ENCODE assay signal across 19 cellular contexts in genomic region chr13:88896466-88896865, GRCh38.
DNase-seq lines count a peak whose midpoint lies in the region; ATAC-seq, FAIRE-seq and TF ChIP-seq lines count a peak whose summit lies in the region.
"Had no signal": no experiment of that assay in that cellular context is flagged by ENCODE, and none has a peak within 500 bp of the region (broad histone marks: within the 10 kb centered on the region; RNA-seq: fewer than 3 reads in every experiment).

No MANE protein-coding gene starts in this region.

- H3K27me3 ChIP-seq in GM12878 (replicated peaks in 1 of 2; ENCODE audit: control insufficient read depth in 2 of 2, insufficient read depth in 2 of 2, low read length in 1 of 2) (no peaks in the 10 kb centered on the region), neuronal stem cell (ENCODE audit: control insufficient read depth in 3 of 3, insufficient read depth in 3 of 3, low read depth in 1 of 3, low read length in 3 of 3) (no peaks in the 10 kb centered on the region), upper lobe of right lung (no peaks in the 10 kb centered on the region), tibial artery (no peaks in the 10 kb centered on the region)
- no peaks in the 10 kb centered on the region for H3K27me3 ChIP-seq in CD8-positive, alpha-beta memory T cell (ENCODE audit: insufficient read depth, low read length, poor library complexity, severe bottlenecking)
- H3K27me3 ChIP-seq: BLaER1 had no signal

- H3K9me3 ChIP-seq in GM12878 (replicated peaks; ENCODE audit: control insufficient read depth, insufficient read depth, low read length) (no peaks in the 10 kb centered on the region; the same call in 2 of the 3 replicates), neuronal stem cell (replicated peaks in 1 of 2; ENCODE audit: control insufficient read depth in 2 of 2, insufficient read depth in 1 of 2, low read depth in 1 of 2, low read length in 2 of 2) (peaks cover 3 to 4% of the 10 kb centered on the region in 2 donors), upper lobe of right lung (no peaks in the 10 kb centered on the region), tibial artery (peaks cover 0 to 5% (median 0%) of the 10 kb centered on the region in 3 donors)
- H3K9me3 ChIP-seq in CD8-positive, alpha-beta memory T cell (ENCODE audit: low read length) = no peaks in the 10 kb centered on the region
- H3K9me3 ChIP-seq: HAP-1 had no signal

- intact Hi-C loops in GM12878 (cut with micrococcal nuclease; ENCODE audit: unreplicated experiment) (no loop called here), upper lobe of right lung (cut with DNase I) (no loop called here), tibial artery (cut with DNase I; ENCODE audit: low total_unique reads) (no loop called here)

- H2BK120ac ChIP-seq in neuronal stem cell (ENCODE audit: low read depth, low read length) = no peak overlapping the region

- no peak overlapping the region for H3K4ac ChIP-seq in neuronal stem cell (ENCODE audit: low read length)

- no peak overlapping the region for H3K4me3 ChIP-seq in GM12878
- no peak overlapping the region for H3K4me3 ChIP-seq in neuronal stem cell (ENCODE audit: low read length in 2 of 2)
- H3K4me3 ChIP-seq in upper lobe of right lung = no peak overlapping the region
- H3K4me3 ChIP-seq in tibial artery = no peak overlapping the region
- H3K4me3 ChIP-seq in CD8-positive, alpha-beta memory T cell (ENCODE audit: low read length) = no peak overlapping the region
- H3K4me3 ChIP-seq: BLaER1, GM23248, HAP-1 had no signal

- POLR2A ChIA-PET in GM12878 (lab: Charles Lee) = no interaction called here
- POLR2A ChIA-PET in CD8-positive, alpha-beta memory T cell (lab: Charles Lee) = no interaction called here

- peak; percentile 1 for DNase-seq in NK-92 treated with Interleukin-12 subunit alpha and Interleukin-12 subunit beta, amount 100 ng/mL, for 24 hours (lab: John Stamatoyannopoulos, UW)
- DNase-seq in NK-92 (lab: John Stamatoyannopoulos, UW; ENCODE audit: unreplicated experiment) = no peak
- no peak for DNase-seq in GM12878 (ENCODE audit: low read depth, low spot score)
- DNase-seq in neuronal stem cell (ENCODE audit: low spot score) = no peak
- no peak for DNase-seq in upper lobe of right lung
- no peak for DNase-seq in tibial artery
- no peak for DNase-seq in stimulated activated CD4-positive, alpha-beta T cell treated with anti-CD3 and anti-CD28 coated beads, Interleukin-12 subunit alpha, Interleukin-12 subunit beta, amount 100 ng/mL, for 4 hours
- no peak for DNase-seq in CD8-positive, alpha-beta memory T cell
- DNase-seq: 8988T, Calu3, DMS79 treated with DMSO at 0.1 percent for 48 hours, EL, GM23248 had no signal

- H3K36me3 Mint-ChIP-seq in CD8-positive, alpha-beta memory T cell = no peaks in the 10 kb centered on the region
- H3K36me3 Mint-ChIP-seq: CD14-positive monocyte; CD4-positive, alpha-beta memory T cell had no signal

- no peak for TF ChIP-seq POLR2A in GM12878 (IDR thresholded peaks at IDR 0.05; ENCODE audit: low read depth, low read length)

- no peak overlapping the region for H4K91ac ChIP-seq in neuronal stem cell (ENCODE audit: low read depth, low read length, poor library complexity)

- no peaks in the 10 kb centered on the region for H3K27me3 Mint-ChIP-seq in CD8-positive, alpha-beta memory T cell
- H3K27me3 Mint-ChIP-seq: CD4-positive, alpha-beta memory T cell had no signal

- no peak overlapping the region for H3K27ac ChIP-seq in GM12878 (ENCODE audit: control insufficient read depth, insufficient read depth)
- H3K27ac ChIP-seq in neuronal stem cell (replicated peaks; ENCODE audit: low read length) = no peak overlapping the region
- no peak overlapping the region for H3K27ac ChIP-seq in upper lobe of right lung
- no peak overlapping the region for H3K27ac ChIP-seq in tibial artery
- no peak overlapping the region for H3K27ac ChIP-seq in CD8-positive, alpha-beta memory T cell (ENCODE audit: low read depth, low read length)
- H3K27ac ChIP-seq: BLaER1, GM23248 had no signal

- TF ChIP-seq CTCF in GM12878 (IDR thresholded peaks at IDR 0.05 in 2 of 3, conservative IDR thresholded peaks at IDR 0.05 in 1 of 3; ENCODE audit: control insufficient read depth in 2 of 3, extremely low read depth in 1 of 3, insufficient read depth in 1 of 3, low read depth in 3 of 3, low read length in 3 of 3) (no peak), upper lobe of right lung (IDR thresholded peaks at IDR 0.05) (no peak), tibial artery (IDR thresholded peaks at IDR 0.05) (no peak)

- H2AK5ac ChIP-seq in neuronal stem cell (ENCODE audit: low read depth, low read length) = no peak overlapping the region

- RAD21 ChIA-PET in GM12878 (lab: Charles Lee; ENCODE audit: unreplicated experiment) = no interaction called here

- peaks cover 0 to 21% (median 4%) of the 10 kb centered on the region in 5 donors for H3K9me3 Mint-ChIP-seq in CD8-positive, alpha-beta memory T cell

- BruUV-seq in GM12878 (replicated peaks; lab: Mats Ljungman, UMichigan) = no TSS peak

- H4K8ac ChIP-seq in neuronal stem cell (ENCODE audit: low read depth, low read length) = no peak overlapping the region

- H3K79me1 ChIP-seq in neuronal stem cell (ENCODE audit: low read depth, low read length) = no peaks in the 10 kb centered on the region

- WGBS in GM12878 (ENCODE audit: insufficient coverage, insufficient replicate concordance, low lambda C conversion rate, missing lambda C conversion rate) = 26% methylated on average over 6 of the region's 6 CpGs
- WGBS in neuronal stem cell (ENCODE audit: extremely low coverage in 2 of 2, insufficient read length in 2 of 2, insufficient replicate concordance in 1 of 2), 2 donors = no CpG with 5 or more reads among the region's 6 CpGs

- H2BK12ac ChIP-seq in neuronal stem cell (ENCODE audit: low read length) = no peak overlapping the region

- H3K23ac ChIP-seq in neuronal stem cell (ENCODE audit: low read depth, low read length, poor library complexity) = no peak overlapping the region

- H3K4me3 Mint-ChIP-seq in CD8-positive, alpha-beta memory T cell = no peak overlapping the region
- H3K4me3 Mint-ChIP-seq: CD14-positive monocyte; CD4-positive, alpha-beta memory T cell had no signal

- SMC1A ChIA-PET in GM12878 (lab: Charles Lee; ENCODE audit: uncharacterized antibody, unreplicated experiment) = no interaction called here

- H3K4me1 Mint-ChIP-seq in CD8-positive, alpha-beta memory T cell = no peaks in the 10 kb centered on the region
- H3K4me1 Mint-ChIP-seq: CD14-positive monocyte; CD4-positive, alpha-beta memory T cell had no signal

- peak overlapping the region; percentile 76 for H3K14ac ChIP-seq in neuronal stem cell (ENCODE audit: low read length)

- no peak overlapping the region for H3K4me2 ChIP-seq in GM12878 (ENCODE audit: control insufficient read depth, insufficient read depth)
- no peak overlapping the region for H3K4me2 ChIP-seq in neuronal stem cell (ENCODE audit: insufficient read depth, low read length, poor library complexity, severe bottlenecking)
- H3K4me2 ChIP-seq: BLaER1 had no signal

- H2AFZ ChIP-seq in GM12878 (ENCODE audit: control insufficient read depth, low read depth, low read length) = no peak overlapping the region
- H2AFZ ChIP-seq in neuronal stem cell (ENCODE audit: low read length) = no peak overlapping the region
- H2AFZ ChIP-seq: GM23248 had no signal

- TF ChIP-seq RAD21 in GM12878 (IDR thresholded peaks at IDR 0.05; ENCODE audit: insufficient read depth, low read depth, low read length) = no peak

- no peaks in the 10 kb centered on the region for H3K36me3 ChIP-seq in GM12878 (ENCODE audit: control insufficient read depth in 2 of 2, insufficient read depth in 2 of 2, low read length in 1 of 2)
- no peaks in the 10 kb centered on the region for H3K36me3 ChIP-seq in neuronal stem cell (replicated peaks in 1 of 2; ENCODE audit: control insufficient read depth in 2 of 2, insufficient read depth in 2 of 2, low read length in 2 of 2)
- no peaks in the 10 kb centered on the region for H3K36me3 ChIP-seq in upper lobe of right lung
- H3K36me3 ChIP-seq in tibial artery = no peaks in the 10 kb centered on the region
- H3K36me3 ChIP-seq in CD8-positive, alpha-beta memory T cell (ENCODE audit: insufficient read depth, low read length) = no peaks in the 10 kb centered on the region
- H3K36me3 ChIP-seq: BLaER1, HAP-1 had no signal

- no peak for TF ChIP-seq EP300 in GM12878 (IDR thresholded peaks at IDR 0.05; ENCODE audit: borderline replicate concordance in 1 of 2, control insufficient read depth in 1 of 2, low read depth in 2 of 2, low read length in 2 of 2)

- no peaks in the 10 kb centered on the region for H4K20me1 ChIP-seq in GM12878 (ENCODE audit: control insufficient read depth, insufficient read depth)
- H4K20me1 ChIP-seq: BLaER1 had no signal

- no peak overlapping the region for H3K27ac Mint-ChIP-seq in CD8-positive, alpha-beta memory T cell
- H3K27ac Mint-ChIP-seq: CD14-positive monocyte; CD4-positive, alpha-beta memory T cell had no signal

- no peak overlapping the region for H2BK15ac ChIP-seq in neuronal stem cell (ENCODE audit: low read length)

- H3K9ac ChIP-seq in GM12878 (ENCODE audit: control insufficient read depth, insufficient read depth, low read length) (no peak overlapping the region), neuronal stem cell (ENCODE audit: low read depth, low read length, poor library complexity) (peak overlapping the region; percentile 16)
- H3K9ac ChIP-seq: BLaER1, GM23248 had no signal

- CTCF ChIA-PET in GM12878 (lab: Yijun Ruan, JAX) = interaction anchor here (0.7 kb wide), 1 partner anchor 12 kb away, joined by 3 read pairs; no protein-coding TSS in a partner anchor
- CTCF ChIA-PET in CD8-positive, alpha-beta memory T cell (lab: Charles Lee) = no interaction called here

- no peak overlapping the region for H2BK5ac ChIP-seq in neuronal stem cell (ENCODE audit: low read length)

- H3K4me1 ChIP-seq in GM12878 (ENCODE audit: control insufficient read depth, insufficient read depth, low read length) (no peaks in the 10 kb centered on the region), neuronal stem cell (ENCODE audit: control insufficient read depth in 2 of 2, insufficient read depth in 1 of 2, low read depth in 1 of 2, low read length in 2 of 2) (no peaks in the 10 kb centered on the region), upper lobe of right lung (no peaks in the 10 kb centered on the region), tibial artery (no peaks in the 10 kb centered on the region)
- H3K4me1 ChIP-seq in CD8-positive, alpha-beta memory T cell (ENCODE audit: insufficient read depth, low read length) = no peaks in the 10 kb centered on the region
- H3K4me1 ChIP-seq: BLaER1, HAP-1 had no signal

- ATAC-seq in GM12878 (peak; percentile 40), upper lobe of right lung (peak; percentile 30)
- ATAC-seq: HepG2 had no signal

- no peak for FAIRE-seq in GM12878 (lab: Jason Lieb, UNC)
- FAIRE-seq: GM12891, HepG2 had no signal

- H3K79me2 ChIP-seq in GM12878 (ENCODE audit: control insufficient read depth, insufficient read depth, low read length) = no peaks in the 10 kb centered on the region

- in situ Hi-C loops in GM12878 (cut with MboI) = no loop called here

- H3K18ac ChIP-seq in neuronal stem cell (ENCODE audit: low read length) = peak overlapping the region; percentile 11

TF ChIP-seq in GM12878, 131 proteins besides CTCF, POLR2A, EP300 and RAD21 (continues in another document):
- TF ChIP-seq CREM (IDR thresholded peaks at IDR 0.05; ENCODE audit: low read depth) = no peak
- no peak for TF ChIP-seq MTA3 (IDR thresholded peaks at IDR 0.05; ENCODE audit: borderline replicate concordance, low read length)
- no peak for TF ChIP-seq POLR2AphosphoS2 (IDR thresholded peaks at IDR 0.05; ENCODE audit: low read depth, low read length)
